10 cellular contexts compared by ENCODE assay signal in the genomic region with DNA sequence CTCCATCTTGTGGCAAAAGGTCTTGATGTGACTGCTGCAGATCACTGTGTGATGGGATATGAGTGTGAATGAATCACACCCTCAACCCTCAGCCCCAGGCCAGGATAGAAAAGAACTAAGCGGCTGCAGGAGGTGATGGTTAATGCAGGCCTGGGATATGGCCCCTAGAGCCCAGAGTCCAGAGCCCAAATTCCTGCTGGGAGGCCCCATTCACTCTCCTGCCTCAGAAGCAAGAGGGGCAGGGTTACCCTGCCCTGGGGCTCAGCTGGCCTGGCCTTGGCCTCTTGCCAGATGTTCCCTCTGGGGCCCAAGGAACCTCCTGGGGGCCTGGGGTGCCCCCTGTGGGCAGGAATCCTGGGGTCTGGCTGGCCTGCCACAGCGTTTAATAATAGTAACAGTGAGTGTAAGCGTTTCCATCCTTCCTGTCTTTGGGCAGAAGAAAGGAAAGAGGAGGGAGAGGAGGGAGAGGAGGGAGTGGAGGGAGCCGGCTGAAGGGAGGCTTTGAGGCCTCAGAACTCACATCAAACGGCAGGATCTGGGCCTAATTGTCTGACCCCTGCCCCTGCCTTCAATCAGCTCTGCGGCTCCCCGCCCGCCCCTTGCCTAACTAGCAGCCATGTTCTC. TPM values are rescaled to one million over a fixed set of nuclear protein-coding genes. Genes with fewer than 3 reads are reported as not detected.
A peak's percentile ranks its signal among the peaks of the same experiment; 100 is the strongest.
DNase-seq lines count a peak whose midpoint lies in the region; ATAC-seq and TF ChIP-seq lines count a peak whose summit lies in the region.
"Had no signal": no experiment of that assay in that cellular context is flagged by ENCODE, and none has a peak within 500 bp of the region (broad histone marks: within the 10 kb centered on the region; RNA-seq: fewer than 3 reads in every experiment).

No MANE protein-coding gene starts in this region.

- peaks cover 5 to 42% (median 20%) of the 10 kb centered on the region in 3 donors for H3K4me1 ChIP-seq in gastroesophageal sphincter

- H3K27me3 ChIP-seq in gastroesophageal sphincter = no peaks in the 10 kb centered on the region

- H3K4me3 ChIP-seq in SK-N-MC (no peak overlapping the region), gastroesophageal sphincter (no peak overlapping the region)
- H3K4me3 ChIP-seq: GM12878 had no signal

- TF ChIP-seq POLR2A in gastroesophageal sphincter (IDR thresholded peaks at IDR 0.05) = no peak

- peak; percentile 54 for ATAC-seq in gastroesophageal sphincter
- ATAC-seq in sciatic nerve = peak; percentile 44
- no peak for ATAC-seq in GM21390 (IDR thresholded peaks at IDR 0.05; ENCODE audit: unreplicated experiment)
- no peak for ATAC-seq in GM19328 (IDR thresholded peaks at IDR 0.05; ENCODE audit: unreplicated experiment)
- no peak for ATAC-seq in HG03139 (IDR thresholded peaks at IDR 0.05; ENCODE audit: unreplicated experiment)
- ATAC-seq: activated CD4-positive, CD25-positive, alpha-beta regulatory T cell treated with anti-CD3 and anti-CD28 coated beads, Interleukin-2, amount 50 U/mL, for 24 hours; GM12878 had no signal

- WGBS in gastroesophageal sphincter (ENCODE audit: low coverage in 1 of 2), 2 donors = 0 to 8% methylated on average over 3 of the region's 8 CpGs

- H3K36me3 ChIP-seq in SK-N-MC (ENCODE audit: insufficient read depth, low read length) = 0 out of 2 replicates have a peak, but pooled peaks cover 3% of the 10 kb centered on the region
- peaks cover 0 to 16% of the 10 kb centered on the region in 2 donors for H3K36me3 ChIP-seq in gastroesophageal sphincter

- DNase-seq in GM03348 (ENCODE audit: low spot score) (peak; percentile 53), SK-N-MC (ENCODE audit: low read depth, low spot score) (no peak), sciatic nerve (ENCODE audit: low spot score) (no peak), SW 1271 (lab: John Stamatoyannopoulos, UW) (no peak)

- H3K9me3 ChIP-seq in SK-N-MC (ENCODE audit: low read depth, low read length) = no peaks in the 10 kb centered on the region
- H3K9me3 ChIP-seq in gastroesophageal sphincter = no peaks in the 10 kb centered on the region

- H3K9ac ChIP-seq in SK-N-MC (ENCODE audit: insufficient read length) = no peak overlapping the region

- H3K27ac ChIP-seq in SK-N-MC (peak overlapping the region; percentile 74), gastroesophageal sphincter (peak overlapping the region; percentile 79 to 90 (median 84))

- no peak for TF ChIP-seq EP300 in gastroesophageal sphincter (IDR thresholded peaks at IDR 0.05)

- peak in 2 of 4 experiments; percentile 24 to 55 for TF ChIP-seq CTCF in gastroesophageal sphincter (IDR thresholded peaks at IDR 0.05)

- intact Hi-C loops in sciatic nerve (cut with DNase I) = no loop called here

RNA-seq across cellular contexts. Expression of gene DMAP1, which starts 26.2 kb away (rescaled TPM):
- total RNA-seq in gastroesophageal sphincter = 10 to 100 TPM; 28.0 to 37.1 (median 33.7) TPM
- 35.9 TPM for total RNA-seq in sciatic nerve

Comparison
In these comparisons a context has a peak if more than half of its experiments do, and no peak if none do; other contexts are left out.
1. ATAC-seq: peak in gastroesophageal sphincter (single experiment) and sciatic nerve (single experiment); none in GM21390 (single experiment), GM19328 (single experiment) and HG03139 (single experiment).